In the genomic region with DNA sequence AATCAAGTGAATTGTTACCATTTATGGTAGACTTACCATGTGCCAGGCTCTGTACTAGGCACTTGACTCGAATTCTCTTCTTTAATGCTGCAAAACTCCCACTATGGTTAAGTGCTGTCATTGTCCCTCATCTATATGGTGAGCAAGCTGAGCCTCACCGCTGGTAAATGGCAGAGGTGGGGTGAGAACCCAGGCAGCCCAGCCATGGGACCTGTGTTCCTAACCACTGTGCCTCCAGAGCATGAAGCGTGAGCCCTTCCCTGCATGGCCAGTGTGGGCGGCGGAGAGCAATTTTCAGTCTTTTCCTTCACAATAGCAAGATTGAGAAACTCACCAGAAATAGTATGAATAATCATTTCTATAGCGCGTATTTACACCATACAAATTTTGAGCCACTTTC, we compare ENCODE assay signal across 1 cellular context.
TF ChIP-seq lines count a peak whose summit lies in the region.

No MANE protein-coding gene starts in this region.

TF ChIP-seq in A549, 52 proteins besides CTCF, POLR2A, EP300 and RAD21:
- TF ChIP-seq FOSB (CRISPR knock-in tag; IDR thresholded peaks at IDR 0.05): no peak
TF ChIP-seq in A549: peak in this region for 0.
